22 cellular contexts compared by ENCODE assay signal in the genomic region with DNA sequence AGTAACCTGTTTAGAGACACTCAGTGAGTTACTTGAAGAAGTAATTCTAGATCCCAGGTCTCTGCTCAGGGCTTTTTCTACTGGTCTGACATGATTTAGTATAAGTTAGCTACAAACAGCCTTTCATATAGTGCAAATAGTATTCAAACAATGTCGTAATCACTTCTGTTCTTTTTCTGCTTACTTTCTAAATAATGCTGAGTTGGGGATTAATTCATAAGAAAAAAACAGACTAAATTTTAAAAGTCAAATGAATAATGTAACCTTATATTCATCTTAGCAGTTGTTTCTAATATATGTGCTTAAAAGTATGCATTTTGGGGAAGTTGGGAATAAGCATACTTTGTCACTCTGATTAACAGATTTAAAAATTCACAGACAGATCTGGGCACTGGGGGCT.
"Had no signal": no experiment of that assay in that cellular context is flagged by ENCODE, and none has a peak within 500 bp of the region (broad histone marks: within the 10 kb centered on the region; RNA-seq: fewer than 3 reads in every experiment).

No MANE protein-coding gene starts in this region.

- H3K27ac ChIP-seq: body of pancreas, dorsolateral prefrontal cortex, epithelial cell of prostate, tibial artery had no signal

- H3K9me3 Mint-ChIP-seq: nephron; T-helper 2 cell treated with Interferon-gamma antibody and Interleukin-4, amounts not matched to agents 5 μg/mL and 100 μg/mL, for 36 hours; WTC11 had no signal

- H3K4me1 ChIP-seq: body of pancreas, tibial artery had no signal

- H3K27ac Mint-ChIP-seq: activated CD8-positive, alpha-beta memory T cell treated with anti-CD3 and anti-CD28 coated beads, Interleukin-2, amount 10 ng/mL, durations not matched to agents 7 days and 5 days; activated naive CD8-positive, alpha-beta T cell treated with anti-CD3 and anti-CD28 coated beads for 36 hours; nephron; WTC11 had no signal

- H3K9me3 ChIP-seq: body of pancreas, tibial artery had no signal

- H3K4me3 Mint-ChIP-seq: activated CD4-positive, alpha-beta memory T cell treated with anti-CD3 and anti-CD28 coated beads, Interleukin-2, amount 10 ng/mL, durations not matched to agents 7 days and 5 days; activated CD8-positive, alpha-beta memory T cell treated with anti-CD3 and anti-CD28 coated beads, Interleukin-2, amount 10 ng/mL, durations not matched to agents 7 days and 5 days; activated naive CD8-positive, alpha-beta T cell treated with anti-CD3 and anti-CD28 coated beads for 36 hours; nephron; T-helper 2 cell treated with Interferon-gamma antibody and Interleukin-4, amounts not matched to agents 5 μg/mL and 100 μg/mL, for 36 hours; WTC11 had no signal

- H3K4me1 Mint-ChIP-seq: nephron had no signal

- H3K4me3 ChIP-seq: body of pancreas, dorsolateral prefrontal cortex, tibial artery had no signal

- H3K36me3 Mint-ChIP-seq: WTC11 had no signal

- ATAC-seq: activated CD8-positive, alpha-beta memory T cell treated with anti-CD3 and anti-CD28 coated beads, Interleukin-2, amount 10 ng/mL, durations not matched to agents 7 days and 5 days; body of pancreas; left cardiac atrium; stimulated activated naive CD8-positive, alpha-beta T cell treated with anti-CD3 and anti-CD28 coated beads, Interleukin-15, Interleukin-2, amounts not matched to agents 100 U/mL and 50 U/mL, for 24 hours; WTC11 had no signal

- H3K27me3 Mint-ChIP-seq: activated CD4-positive, alpha-beta memory T cell treated with anti-CD3 and anti-CD28 coated beads, Interleukin-2, amount 10 ng/mL, durations not matched to agents 7 days and 5 days; activated CD8-positive, alpha-beta memory T cell treated with anti-CD3 and anti-CD28 coated beads, Interleukin-2, amount 10 ng/mL, durations not matched to agents 7 days and 5 days; activated naive CD8-positive, alpha-beta T cell treated with anti-CD3 and anti-CD28 coated beads for 36 hours had no signal

- DNase-seq: activated CD4-positive, alpha-beta memory T cell treated with anti-CD3 and anti-CD28 coated beads, Interleukin-2, amount 10 ng/mL, durations not matched to agents 7 days and 5 days; activated CD4-positive, alpha-beta T cell treated with anti-CD3 and anti-CD28 coated beads for 4 hours; activated CD8-positive, alpha-beta memory T cell treated with anti-CD3 and anti-CD28 coated beads, Interleukin-2, amount 10 ng/mL, durations not matched to agents 7 days and 5 days; activated naive CD4-positive, alpha-beta T cell; activated naive CD8-positive, alpha-beta T cell treated with anti-CD3 and anti-CD28 coated beads for 36 hours; body of pancreas; dorsolateral prefrontal cortex; foreskin melanocyte; glutamatergic neuron; hippocampal formation; left cardiac atrium; nucleus accumbens; retina; stimulated activated CD4-positive, alpha-beta T cell treated with anti-CD3 and anti-CD28 coated beads, Interleukin-12 subunit alpha, Interleukin-12 subunit beta, amount 100 ng/mL, for 4 hours; stimulated activated CD4-positive, alpha-beta T cell treated with anti-CD3 and anti-CD28 coated beads, Interleukin-1b, Interleukin-23, amount 100 ng/mL, for 48 hours; stimulated activated naive CD8-positive, alpha-beta T cell treated with anti-CD3 and anti-CD28 coated beads, Interleukin-15, Interleukin-2, amounts not matched to agents 100 U/mL and 50 U/mL, for 24 hours; substantia nigra; tibial artery had no signal

- H3K27me3 ChIP-seq: body of pancreas, dorsolateral prefrontal cortex, tibial artery had no signal
